ENCODE assay signal across 8 cellular contexts in genomic region chr9:124776952-124777645, GRCh38. TPM values are rescaled to one million over a fixed set of nuclear protein-coding genes. Genes with fewer than 3 reads are reported as not detected.
DNase-seq lines count a peak whose midpoint lies in the region; ATAC-seq and TF ChIP-seq lines count a peak whose summit lies in the region.

Gene OLFML2A (plus strand): TSS chr9:124777133. CDS start chr9:124777271, 138 bp downstream.

- H3K9me3 Mint-ChIP-seq in CD8-positive, alpha-beta memory T cell: no peaks in the 10 kb centered on the region
- H3K9me3 Mint-ChIP-seq in activated CD4-positive, alpha-beta memory T cell treated with anti-CD3 and anti-CD28 coated beads for 36 hours: no peaks in the 10 kb centered on the region

- H3K27me3 ChIP-seq in CD8-positive, alpha-beta memory T cell (ENCODE audit: insufficient read depth, low read length, poor library complexity, severe bottlenecking): peaks cover 30% of the 10 kb centered on the region
- H3K27me3 ChIP-seq in foreskin keratinocyte (peaks cover 17% of the 10 kb centered on the region), neutrophil (peaks cover 50% of the 10 kb centered on the region)

- intact Hi-C loops in activated CD4-positive, alpha-beta memory T cell treated with anti-CD3 and anti-CD28 coated beads for 36 hours (cut with micrococcal nuclease): no loop called here

- H3K9me3 ChIP-seq in CD8-positive, alpha-beta memory T cell (ENCODE audit: low read length): no peaks in the 10 kb centered on the region
- no peaks in the 10 kb centered on the region for H3K9me3 ChIP-seq in neutrophil

- H3K36me3 Mint-ChIP-seq in CD8-positive, alpha-beta memory T cell: no peaks in the 10 kb centered on the region
- H3K36me3 Mint-ChIP-seq in activated CD4-positive, alpha-beta memory T cell treated with anti-CD3 and anti-CD28 coated beads for 36 hours: no peaks in the 10 kb centered on the region

- H3K4me3 ChIP-seq in CD8-positive, alpha-beta memory T cell (ENCODE audit: low read length): peak within 1 kb of the TSS; percentile 26
- peak within 1 kb of the TSS; percentile 38 to 44 for H3K4me3 ChIP-seq in neutrophil (ENCODE audit: low read depth in 1 of 2, low read length in 1 of 2)

- H3K4me1 ChIP-seq in CD8-positive, alpha-beta memory T cell (ENCODE audit: insufficient read depth, low read length): peaks cover 11% of the 10 kb centered on the region
- peaks cover 13% of the 10 kb centered on the region for H3K4me1 ChIP-seq in foreskin keratinocyte
- H3K4me1 ChIP-seq in neutrophil (ENCODE audit: control insufficient read depth in 1 of 2, insufficient read depth in 1 of 2, low read depth in 1 of 2, low read length in 1 of 2): peaks cover 38 to 40% of the 10 kb centered on the region in 2 experiments

- peak within 1 kb of the TSS; percentile 44 to 86 (median 71) for H3K4me3 Mint-ChIP-seq in CD8-positive, alpha-beta memory T cell
- peak within 1 kb of the TSS; percentile 60 for H3K4me3 Mint-ChIP-seq in activated CD4-positive, alpha-beta memory T cell treated with anti-CD3 and anti-CD28 coated beads for 36 hours

- no peak within 1 kb of the TSS for H3K27ac Mint-ChIP-seq in CD8-positive, alpha-beta memory T cell
- no peak within 1 kb of the TSS for H3K27ac Mint-ChIP-seq in activated CD4-positive, alpha-beta memory T cell treated with anti-CD3 and anti-CD28 coated beads for 36 hours

- CTCF ChIA-PET in CD8-positive, alpha-beta memory T cell (lab: Charles Lee): interaction anchor here (0.8 to 8.1 kb wide), 4 partner anchors 8 to 116 kb away, joined by 3 to 121 read pairs (median 4); partner anchors contain the start of gene WDR38
- CTCF ChIA-PET in activated CD4-positive, alpha-beta memory T cell treated with anti-CD3 and anti-CD28 coated beads for 36 hours (lab: Charles Lee): interaction anchor here (0.6 to 15.7 kb wide), 6 partner anchors 8 to 154 kb away, joined by 3 to 530 read pairs (median 5); partner anchors contain the start of gene WDR38

- POLR2A ChIA-PET in CD8-positive, alpha-beta memory T cell (lab: Charles Lee): no interaction called here
- POLR2A ChIA-PET in activated CD4-positive, alpha-beta memory T cell treated with anti-CD3 and anti-CD28 coated beads for 36 hours (lab: Charles Lee): interaction anchor here (0.6 kb wide), 1 partner anchor 890 kb away, joined by 4 read pairs; no protein-coding TSS in a partner anchor

- no peak within 1 kb of the TSS for H3K27ac ChIP-seq in CD8-positive, alpha-beta memory T cell (ENCODE audit: low read depth, low read length)
- H3K27ac ChIP-seq in foreskin keratinocyte (no peak within 1 kb of the TSS), neutrophil (no peak within 1 kb of the TSS)

- H3K27me3 Mint-ChIP-seq in CD8-positive, alpha-beta memory T cell: peaks cover 25 to 34% of the 10 kb centered on the region in 2 donors
- peaks cover 38% of the 10 kb centered on the region for H3K27me3 Mint-ChIP-seq in activated CD4-positive, alpha-beta memory T cell treated with anti-CD3 and anti-CD28 coated beads for 36 hours

- peaks cover 16 to 35% (median 20%) of the 10 kb centered on the region in 3 donors for H3K4me1 Mint-ChIP-seq in CD8-positive, alpha-beta memory T cell
- H3K4me1 Mint-ChIP-seq in activated CD4-positive, alpha-beta memory T cell treated with anti-CD3 and anti-CD28 coated beads for 36 hours (ENCODE audit: low read depth): peaks cover 28% of the 10 kb centered on the region

- peak in 2 of 5 donors; percentile 17 to 53 for DNase-seq in CD8-positive, alpha-beta memory T cell
- peak; percentile 42 for DNase-seq in HK-2 (ENCODE audit: unreplicated experiment)
- DNase-seq in activated CD4-positive, alpha-beta memory T cell treated with anti-CD3 and anti-CD28 coated beads for 36 hours: peak; percentile 19
- no peak for DNase-seq in foreskin keratinocyte
- DNase-seq in C1 segment of cervical spinal cord (lab: John Stamatoyannopoulos, UW): no peak
- DNase-seq in HT-29 (ENCODE audit: low spot score): no peak

- TF ChIP-seq CTCF in foreskin keratinocyte (conservative IDR thresholded peaks at IDR 0.05) (peak; percentile 68), neutrophil (IDR thresholded peaks at IDR 0.05) (no peak)

- H3K36me3 ChIP-seq in CD8-positive, alpha-beta memory T cell (ENCODE audit: insufficient read depth, low read length): no peaks in the 10 kb centered on the region
- no peaks in the 10 kb centered on the region for H3K36me3 ChIP-seq in neutrophil

- ATAC-seq in foreskin keratinocyte: peak; percentile 26
- no peak for ATAC-seq in GM21515 (IDR thresholded peaks at IDR 0.05; ENCODE audit: unreplicated experiment)

RNA-seq across cellular contexts. Expression of gene OLFML2A, which starts in this region (rescaled TPM):
- not detected for total RNA-seq in CD8-positive, alpha-beta memory T cell
- not detected for polyA plus RNA-seq in CD8-positive, alpha-beta memory T cell
- total RNA-seq in activated CD4-positive, alpha-beta memory T cell treated with anti-CD3 and anti-CD28 coated beads for 36 hours: not detected
- total RNA-seq in foreskin keratinocyte: 1.3 and 3.1 TPM in 2 replicates
- polyA plus RNA-seq in foreskin keratinocyte: 0.51 and 1.5 TPM in 2 replicates
- 0.21 TPM in 1 of 2 replicates, not detected in the other for total RNA-seq in HT-29 (2014; rRNA removed; shearing (Covaris generic))

Comparison
In these comparisons a context has a peak if more than half of its experiments do, and no peak if none do; other contexts are left out.
1. Peak in DNase-seq in activated CD4-positive, alpha-beta memory T cell treated with anti-CD3 and anti-CD28 coated beads for 36 hours; RNA of the gene not detected or under 1 TPM.